ENCODE assay signal across 1 cellular context in the genomic region with DNA sequence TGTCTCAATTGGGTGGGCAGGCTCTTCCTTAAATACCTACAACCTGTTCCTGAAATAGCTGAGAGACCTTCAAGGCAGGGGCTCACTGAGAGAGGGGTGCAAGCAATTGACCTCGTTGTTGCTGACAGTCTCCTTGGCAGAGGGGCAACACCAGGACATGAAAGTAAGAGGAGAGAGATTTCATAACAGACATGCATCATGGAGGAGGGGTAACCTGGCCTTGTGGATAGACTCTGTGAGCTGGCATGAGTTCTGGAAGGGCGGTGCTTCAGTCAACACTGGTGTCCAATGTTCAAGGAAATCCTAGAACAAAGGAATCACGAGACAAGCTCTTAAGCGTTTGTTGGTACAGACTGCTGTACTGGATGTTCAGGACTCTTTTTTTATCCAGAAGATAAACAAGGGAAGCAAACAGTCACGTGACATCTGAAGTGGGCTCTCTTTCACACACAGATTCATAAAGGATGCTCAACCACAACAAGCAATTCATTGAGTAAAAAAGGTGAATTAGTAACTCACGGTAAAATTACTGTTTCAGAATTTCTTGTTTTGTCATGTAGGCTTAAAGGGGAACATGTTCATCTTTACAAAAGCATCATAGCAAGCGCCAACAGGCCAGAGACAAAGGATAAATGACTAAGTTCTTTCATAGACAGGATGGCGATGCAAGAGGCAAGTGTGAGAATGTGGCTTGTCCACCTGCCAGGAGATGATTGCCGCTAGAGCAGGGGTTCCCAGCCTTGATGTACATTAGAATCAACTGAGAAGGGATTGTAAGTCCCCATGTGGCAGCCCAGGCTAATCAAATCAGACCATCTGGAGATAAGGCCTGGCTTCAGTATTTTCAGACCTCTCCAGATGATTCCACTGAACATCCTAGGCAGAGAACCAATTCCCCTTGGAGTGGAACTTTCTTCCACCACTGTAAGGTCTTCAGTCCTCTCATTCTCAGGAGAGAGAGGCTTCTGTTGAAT.
TF ChIP-seq lines count a peak whose summit lies in the region.

No MANE protein-coding gene starts in this region.

TF ChIP-seq in HepG2, 621 proteins besides CTCF, POLR2A, EP300 and RAD21 (continued from another document and continues in another):
- TF ChIP-seq, protein P1, sequence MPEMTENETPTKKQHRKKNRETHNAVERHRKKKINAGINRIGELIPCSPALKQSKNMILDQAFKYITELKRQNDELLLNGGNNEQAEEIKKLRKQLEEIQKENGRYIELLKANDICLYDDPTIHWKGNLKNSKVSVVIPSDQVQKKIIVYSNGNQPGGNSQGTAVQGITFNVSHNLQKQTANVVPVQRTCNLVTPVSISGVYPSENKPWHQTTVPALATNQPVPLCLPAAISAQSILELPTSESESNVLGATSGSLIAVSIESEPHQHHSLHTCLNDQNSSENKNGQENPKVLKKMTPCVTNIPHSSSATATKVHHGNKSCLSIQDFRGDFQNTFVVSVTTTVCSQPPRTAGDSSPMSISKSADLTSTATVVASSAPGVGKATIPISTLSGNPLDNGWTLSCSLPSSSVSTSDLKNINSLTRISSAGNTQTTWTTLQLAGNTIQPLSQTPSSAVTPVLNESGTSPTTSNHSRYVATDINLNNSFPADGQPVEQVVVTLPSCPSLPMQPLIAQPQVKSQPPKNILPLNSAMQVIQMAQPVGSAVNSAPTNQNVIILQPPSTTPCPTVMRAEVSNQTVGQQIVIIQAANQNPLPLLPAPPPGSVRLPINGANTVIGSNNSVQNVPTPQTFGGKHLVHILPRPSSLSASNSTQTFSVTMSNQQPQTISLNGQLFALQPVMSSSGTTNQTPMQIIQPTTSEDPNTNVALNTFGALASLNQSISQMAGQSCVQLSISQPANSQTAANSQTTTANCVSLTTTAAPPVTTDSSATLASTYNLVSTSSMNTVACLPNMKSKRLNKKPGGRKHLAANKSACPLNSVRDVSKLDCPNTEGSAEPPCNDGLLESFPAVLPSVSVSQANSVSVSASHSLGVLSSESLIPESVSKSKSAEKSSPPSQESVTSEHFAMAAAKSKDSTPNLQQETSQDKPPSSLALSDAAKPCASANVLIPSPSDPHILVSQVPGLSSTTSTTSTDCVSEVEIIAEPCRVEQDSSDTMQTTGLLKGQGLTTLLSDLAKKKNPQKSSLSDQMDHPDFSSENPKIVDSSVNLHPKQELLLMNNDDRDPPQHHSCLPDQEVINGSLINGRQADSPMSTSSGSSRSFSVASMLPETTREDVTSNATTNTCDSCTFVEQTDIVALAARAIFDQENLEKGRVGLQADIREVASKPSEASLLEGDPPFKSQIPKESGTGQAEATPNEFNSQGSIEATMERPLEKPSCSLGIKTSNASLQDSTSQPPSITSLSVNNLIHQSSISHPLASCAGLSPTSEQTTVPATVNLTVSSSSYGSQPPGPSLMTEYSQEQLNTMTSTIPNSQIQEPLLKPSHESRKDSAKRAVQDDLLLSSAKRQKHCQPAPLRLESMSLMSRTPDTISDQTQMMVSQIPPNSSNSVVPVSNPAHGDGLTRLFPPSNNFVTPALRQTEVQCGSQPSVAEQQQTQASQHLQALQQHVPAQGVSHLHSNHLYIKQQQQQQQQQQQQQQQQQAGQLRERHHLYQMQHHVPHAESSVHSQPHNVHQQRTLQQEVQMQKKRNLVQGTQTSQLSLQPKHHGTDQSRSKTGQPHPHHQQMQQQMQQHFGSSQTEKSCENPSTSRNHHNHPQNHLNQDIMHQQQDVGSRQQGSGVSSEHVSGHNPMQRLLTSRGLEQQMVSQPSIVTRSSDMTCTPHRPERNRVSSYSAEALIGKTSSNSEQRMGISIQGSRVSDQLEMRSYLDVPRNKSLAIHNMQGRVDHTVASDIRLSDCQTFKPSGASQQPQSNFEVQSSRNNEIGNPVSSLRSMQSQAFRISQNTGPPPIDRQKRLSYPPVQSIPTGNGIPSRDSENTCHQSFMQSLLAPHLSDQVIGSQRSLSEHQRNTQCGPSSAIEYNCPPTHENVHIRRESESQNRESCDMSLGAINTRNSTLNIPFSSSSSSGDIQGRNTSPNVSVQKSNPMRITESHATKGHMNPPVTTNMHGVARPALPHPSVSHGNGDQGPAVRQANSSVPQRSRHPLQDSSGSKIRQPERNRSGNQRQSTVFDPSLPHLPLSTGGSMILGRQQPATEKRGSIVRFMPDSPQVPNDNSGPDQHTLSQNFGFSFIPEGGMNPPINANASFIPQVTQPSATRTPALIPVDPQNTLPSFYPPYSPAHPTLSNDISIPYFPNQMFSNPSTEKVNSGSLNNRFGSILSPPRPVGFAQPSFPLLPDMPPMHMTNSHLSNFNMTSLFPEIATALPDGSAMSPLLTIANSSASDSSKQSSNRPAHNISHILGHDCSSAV (CRISPR knock-in tag; IDR thresholded peaks at IDR 0.05; ENCODE audit: borderline replicate concordance): no peak
- TF ChIP-seq KAT8 (CRISPR knock-in tag; IDR thresholded peaks at IDR 0.05) (peak; percentile 63; the same call in 1 of the 2 replicates), REL (CRISPR knock-in tag; conservative IDR thresholded peaks at IDR 0.05) (no peak), IRX3 (CRISPR knock-in tag; IDR thresholded peaks at IDR 0.05; ENCODE audit: borderline replicate concordance, low read depth) (no peak), ZBTB20 (CRISPR knock-in tag; IDR thresholded peaks at IDR 0.05; ENCODE audit: borderline replicate concordance, low read depth) (0 out of 2 replicates have a peak, but pooled peaks have one; percentile 63), TOPORS (CRISPR knock-in tag; IDR thresholded peaks at IDR 0.05) (peak; percentile 60; the same call in 1 of the 2 replicates), KLF9 (CRISPR knock-in tag; IDR thresholded peaks at IDR 0.05; ENCODE audit: low read depth) (no peak), ELF3 (CRISPR knock-in tag; IDR thresholded peaks at IDR 0.05) (peak; percentile 92), RFXANK (CRISPR knock-in tag; IDR thresholded peaks at IDR 0.05) (no peak), ERF (CRISPR knock-in tag; IDR thresholded peaks at IDR 0.05) (peak; percentile 83), SIN3A (IDR thresholded peaks at IDR 0.05; ENCODE audit: borderline replicate concordance, low read depth, low read length) (0 out of 2 replicates have a peak, but pooled peaks have one; percentile 62), ZSCAN29 (CRISPR knock-in tag; conservative IDR thresholded peaks at IDR 0.05) (peak; percentile 90; the same call in 1 of the 2 replicates), ZNF776 (CRISPR knock-in tag; IDR thresholded peaks at IDR 0.05) (no peak), HNF4G (IDR thresholded peaks at IDR 0.05; ENCODE audit: borderline replicate concordance, low read depth, low read length) (peak; percentile 92), HNF4G (CRISPR knock-in tag; IDR thresholded peaks at IDR 0.05; ENCODE audit: borderline replicate concordance, low read depth) (peak; percentile 69; the same call in 1 of the 2 replicates), ZNF501 (CRISPR knock-in tag; IDR thresholded peaks at IDR 0.05) (no peak), GATAD2A (CRISPR knock-in tag; IDR thresholded peaks at IDR 0.05) (peak; percentile 96), KAT7 (CRISPR knock-in tag; IDR thresholded peaks at IDR 0.05; ENCODE audit: borderline replicate concordance) (no peak; the same call in 1 of the 2 replicates), FOXK2 (IDR thresholded peaks at IDR 0.05) (peak; percentile 98), ZSCAN20 (CRISPR knock-in tag; IDR thresholded peaks at IDR 0.05; ENCODE audit: borderline replicate concordance) (no peak), ZFP62 (CRISPR knock-in tag; IDR thresholded peaks at IDR 0.05) (no peak), U2AF1 (optimal IDR thresholded peaks at IDR 0.05; ENCODE audit: low read depth, low read length) (no peak), THYN1 (CRISPR knock-in tag; IDR thresholded peaks at IDR 0.05; ENCODE audit: borderline replicate concordance, low read depth) (no peak), TSC22D2 (CRISPR knock-in tag; IDR thresholded peaks at IDR 0.05; ENCODE audit: borderline replicate concordance) (peak; percentile 4; the same call in 1 of the 2 replicates), ASH2L (IDR thresholded peaks at IDR 0.05; ENCODE audit: insufficient read length, low read depth, low read length) (peak; percentile 57), ZNF839 (CRISPR knock-in tag; IDR thresholded peaks at IDR 0.05; ENCODE audit: borderline replicate concordance) (no peak), ZNF564 (CRISPR knock-in tag; IDR thresholded peaks at IDR 0.05) (no peak)
- TF ChIP-seq, protein P2, sequence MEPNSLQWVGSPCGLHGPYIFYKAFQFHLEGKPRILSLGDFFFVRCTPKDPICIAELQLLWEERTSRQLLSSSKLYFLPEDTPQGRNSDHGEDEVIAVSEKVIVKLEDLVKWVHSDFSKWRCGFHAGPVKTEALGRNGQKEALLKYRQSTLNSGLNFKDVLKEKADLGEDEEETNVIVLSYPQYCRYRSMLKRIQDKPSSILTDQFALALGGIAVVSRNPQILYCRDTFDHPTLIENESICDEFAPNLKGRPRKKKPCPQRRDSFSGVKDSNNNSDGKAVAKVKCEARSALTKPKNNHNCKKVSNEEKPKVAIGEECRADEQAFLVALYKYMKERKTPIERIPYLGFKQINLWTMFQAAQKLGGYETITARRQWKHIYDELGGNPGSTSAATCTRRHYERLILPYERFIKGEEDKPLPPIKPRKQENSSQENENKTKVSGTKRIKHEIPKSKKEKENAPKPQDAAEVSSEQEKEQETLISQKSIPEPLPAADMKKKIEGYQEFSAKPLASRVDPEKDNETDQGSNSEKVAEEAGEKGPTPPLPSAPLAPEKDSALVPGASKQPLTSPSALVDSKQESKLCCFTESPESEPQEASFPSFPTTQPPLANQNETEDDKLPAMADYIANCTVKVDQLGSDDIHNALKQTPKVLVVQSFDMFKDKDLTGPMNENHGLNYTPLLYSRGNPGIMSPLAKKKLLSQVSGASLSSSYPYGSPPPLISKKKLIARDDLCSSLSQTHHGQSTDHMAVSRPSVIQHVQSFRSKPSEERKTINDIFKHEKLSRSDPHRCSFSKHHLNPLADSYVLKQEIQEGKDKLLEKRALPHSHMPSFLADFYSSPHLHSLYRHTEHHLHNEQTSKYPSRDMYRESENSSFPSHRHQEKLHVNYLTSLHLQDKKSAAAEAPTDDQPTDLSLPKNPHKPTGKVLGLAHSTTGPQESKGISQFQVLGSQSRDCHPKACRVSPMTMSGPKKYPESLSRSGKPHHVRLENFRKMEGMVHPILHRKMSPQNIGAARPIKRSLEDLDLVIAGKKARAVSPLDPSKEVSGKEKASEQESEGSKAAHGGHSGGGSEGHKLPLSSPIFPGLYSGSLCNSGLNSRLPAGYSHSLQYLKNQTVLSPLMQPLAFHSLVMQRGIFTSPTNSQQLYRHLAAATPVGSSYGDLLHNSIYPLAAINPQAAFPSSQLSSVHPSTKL (CRISPR knock-in tag; IDR thresholded peaks at IDR 0.05): peak; percentile 99
- TF ChIP-seq, protein P3, sequence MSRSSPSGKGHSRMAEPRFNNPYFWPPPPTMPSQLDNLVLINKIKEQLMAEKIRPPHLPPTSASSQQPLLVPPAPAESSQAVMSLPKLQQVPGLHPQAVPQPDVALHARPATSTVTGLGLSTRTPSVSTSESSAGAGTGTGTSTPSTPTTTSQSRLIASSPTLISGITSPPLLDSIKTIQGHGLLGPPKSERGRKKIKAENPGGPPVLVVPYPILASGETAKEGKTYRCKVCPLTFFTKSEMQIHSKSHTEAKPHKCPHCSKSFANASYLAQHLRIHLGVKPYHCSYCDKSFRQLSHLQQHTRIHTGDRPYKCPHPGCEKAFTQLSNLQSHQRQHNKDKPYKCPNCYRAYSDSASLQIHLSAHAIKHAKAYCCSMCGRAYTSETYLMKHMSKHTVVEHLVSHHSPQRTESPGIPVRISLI (CRISPR knock-in tag; IDR thresholded peaks at IDR 0.05; ENCODE audit: borderline replicate concordance): peak; percentile 99
- TF ChIP-seq, protein P4, sequence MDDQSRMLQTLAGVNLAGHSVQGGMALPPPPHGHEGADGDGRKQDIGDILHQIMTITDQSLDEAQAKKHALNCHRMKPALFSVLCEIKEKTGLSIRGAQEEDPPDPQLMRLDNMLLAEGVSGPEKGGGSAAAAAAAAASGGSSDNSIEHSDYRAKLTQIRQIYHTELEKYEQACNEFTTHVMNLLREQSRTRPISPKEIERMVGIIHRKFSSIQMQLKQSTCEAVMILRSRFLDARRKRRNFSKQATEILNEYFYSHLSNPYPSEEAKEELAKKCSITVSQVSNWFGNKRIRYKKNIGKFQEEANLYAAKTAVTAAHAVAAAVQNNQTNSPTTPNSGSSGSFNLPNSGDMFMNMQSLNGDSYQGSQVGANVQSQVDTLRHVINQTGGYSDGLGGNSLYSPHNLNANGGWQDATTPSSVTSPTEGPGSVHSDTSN (CRISPR knock-in tag; IDR thresholded peaks at IDR 0.05; ENCODE audit: borderline replicate concordance): no peak
- TF ChIP-seq, protein P5, sequence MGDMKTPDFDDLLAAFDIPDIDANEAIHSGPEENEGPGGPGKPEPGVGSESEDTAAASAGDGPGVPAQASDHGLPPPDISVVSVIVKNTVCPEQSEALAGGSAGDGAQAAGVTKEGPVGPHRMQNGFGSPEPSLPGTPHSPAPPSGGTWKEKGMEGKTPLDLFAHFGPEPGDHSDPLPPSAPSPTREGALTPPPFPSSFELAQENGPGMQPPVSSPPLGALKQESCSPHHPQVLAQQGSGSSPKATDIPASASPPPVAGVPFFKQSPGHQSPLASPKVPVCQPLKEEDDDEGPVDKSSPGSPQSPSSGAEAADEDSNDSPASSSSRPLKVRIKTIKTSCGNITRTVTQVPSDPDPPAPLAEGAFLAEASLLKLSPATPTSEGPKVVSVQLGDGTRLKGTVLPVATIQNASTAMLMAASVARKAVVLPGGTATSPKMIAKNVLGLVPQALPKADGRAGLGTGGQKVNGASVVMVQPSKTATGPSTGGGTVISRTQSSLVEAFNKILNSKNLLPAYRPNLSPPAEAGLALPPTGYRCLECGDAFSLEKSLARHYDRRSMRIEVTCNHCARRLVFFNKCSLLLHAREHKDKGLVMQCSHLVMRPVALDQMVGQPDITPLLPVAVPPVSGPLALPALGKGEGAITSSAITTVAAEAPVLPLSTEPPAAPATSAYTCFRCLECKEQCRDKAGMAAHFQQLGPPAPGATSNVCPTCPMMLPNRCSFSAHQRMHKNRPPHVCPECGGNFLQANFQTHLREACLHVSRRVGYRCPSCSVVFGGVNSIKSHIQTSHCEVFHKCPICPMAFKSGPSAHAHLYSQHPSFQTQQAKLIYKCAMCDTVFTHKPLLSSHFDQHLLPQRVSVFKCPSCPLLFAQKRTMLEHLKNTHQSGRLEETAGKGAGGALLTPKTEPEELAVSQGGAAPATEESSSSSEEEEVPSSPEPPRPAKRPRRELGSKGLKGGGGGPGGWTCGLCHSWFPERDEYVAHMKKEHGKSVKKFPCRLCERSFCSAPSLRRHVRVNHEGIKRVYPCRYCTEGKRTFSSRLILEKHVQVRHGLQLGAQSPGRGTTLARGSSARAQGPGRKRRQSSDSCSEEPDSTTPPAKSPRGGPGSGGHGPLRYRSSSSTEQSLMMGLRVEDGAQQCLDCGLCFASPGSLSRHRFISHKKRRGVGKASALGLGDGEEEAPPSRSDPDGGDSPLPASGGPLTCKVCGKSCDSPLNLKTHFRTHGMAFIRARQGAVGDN (CRISPR knock-in tag; IDR thresholded peaks at IDR 0.05): no peak
- TF ChIP-seq, protein P6, sequence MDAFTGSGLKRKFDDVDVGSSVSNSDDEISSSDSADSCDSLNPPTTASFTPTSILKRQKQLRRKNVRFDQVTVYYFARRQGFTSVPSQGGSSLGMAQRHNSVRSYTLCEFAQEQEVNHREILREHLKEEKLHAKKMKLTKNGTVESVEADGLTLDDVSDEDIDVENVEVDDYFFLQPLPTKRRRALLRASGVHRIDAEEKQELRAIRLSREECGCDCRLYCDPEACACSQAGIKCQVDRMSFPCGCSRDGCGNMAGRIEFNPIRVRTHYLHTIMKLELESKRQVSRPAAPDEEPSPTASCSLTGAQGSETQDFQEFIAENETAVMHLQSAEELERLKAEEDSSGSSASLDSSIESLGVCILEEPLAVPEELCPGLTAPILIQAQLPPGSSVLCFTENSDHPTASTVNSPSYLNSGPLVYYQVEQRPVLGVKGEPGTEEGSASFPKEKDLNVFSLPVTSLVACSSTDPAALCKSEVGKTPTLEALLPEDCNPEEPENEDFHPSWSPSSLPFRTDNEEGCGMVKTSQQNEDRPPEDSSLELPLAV (CRISPR knock-in tag; conservative IDR thresholded peaks at IDR 0.05; ENCODE audit: low read depth): no peak
- TF ChIP-seq, protein P7, sequence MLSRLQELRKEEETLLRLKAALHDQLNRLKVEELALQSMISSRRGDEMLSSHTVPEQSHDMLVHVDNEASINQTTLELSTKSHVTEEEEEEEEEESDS (CRISPR knock-in tag; IDR thresholded peaks at IDR 0.05; ENCODE audit: borderline replicate concordance): 0 out of 2 replicates have a peak, but pooled peaks have one; percentile 81
